8 cellular contexts compared by ENCODE assay signal in the genomic region with DNA sequence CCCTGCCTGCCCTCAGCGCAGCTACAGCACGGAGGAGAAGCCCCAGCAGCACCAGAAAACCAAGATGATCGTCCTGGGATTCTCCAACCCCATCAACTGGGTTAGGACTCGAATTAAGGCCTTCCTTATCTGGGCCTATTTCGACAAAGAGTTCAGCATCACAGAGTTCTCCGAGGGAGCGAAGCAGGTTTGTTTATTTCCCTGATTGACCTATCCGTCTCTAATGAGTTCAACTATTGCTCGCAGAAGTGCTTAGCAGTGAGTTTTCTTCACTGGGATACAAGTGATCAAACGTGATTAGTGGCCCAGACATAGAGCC. TPM values are rescaled to one million over a fixed set of nuclear protein-coding genes. Genes with fewer than 3 reads are reported as not detected.
DNase-seq lines count a peak whose midpoint lies in the region; ATAC-seq and TF ChIP-seq lines count a peak whose summit lies in the region.

No MANE protein-coding gene starts in this region.

- DNase-seq in CD8-positive, alpha-beta T cell: no peak
- DNase-seq in chondrocyte (ENCODE audit: low spot score) (no peak), ecto neural progenitor cell (ENCODE audit: low spot score) (no peak), midbrain (lab: John Stamatoyannopoulos, UW) (no peak), NCI-H187 (lab: John Stamatoyannopoulos, UW) (no peak)
- no peak for DNase-seq in naive thymus-derived CD8-positive, alpha-beta T cell

- H3K9me3 Mint-ChIP-seq in CD8-positive, alpha-beta T cell: no peaks in the 10 kb centered on the region
- no peaks in the 10 kb centered on the region for H3K9me3 Mint-ChIP-seq in chondrocyte (ENCODE audit: low read depth)
- H3K9me3 Mint-ChIP-seq in naive thymus-derived CD8-positive, alpha-beta T cell: no peaks in the 10 kb centered on the region

- peaks cover 16% of the 10 kb centered on the region for H3K36me3 ChIP-seq in CD8-positive, alpha-beta T cell (ENCODE audit: insufficient read depth, low read length)
- peaks cover 44% of the 10 kb centered on the region for H3K36me3 ChIP-seq in HUES48 (ENCODE audit: control insufficient read depth, insufficient read depth, low read length)

- intact Hi-C loops in CD8-positive, alpha-beta T cell (cut with DNase I, micrococcal nuclease): loop anchor here (1.0 to 10.0 kb wide), 4 partner anchors 104 to 859 kb away; a partner anchor contains a TSS

- CTCF ChIA-PET in CD8-positive, alpha-beta T cell (lab: Charles Lee): no interaction called here

- ATAC-seq in CD8-positive, alpha-beta T cell: no peak
- no peak for ATAC-seq in naive thymus-derived CD8-positive, alpha-beta T cell
- no peak for ATAC-seq in GM18520 (IDR thresholded peaks at IDR 0.05; ENCODE audit: unreplicated experiment)

- H3K9me3 ChIP-seq in CD8-positive, alpha-beta T cell (ENCODE audit: low read length): no peaks in the 10 kb centered on the region
- H3K9me3 ChIP-seq in HUES48 (ENCODE audit: control insufficient read depth, insufficient read depth, low read length): no peaks in the 10 kb centered on the region

- peaks cover 34% of the 10 kb centered on the region for H3K4me1 ChIP-seq in CD8-positive, alpha-beta T cell (ENCODE audit: insufficient read depth, low read length)
- H3K4me1 ChIP-seq in HUES48 (ENCODE audit: control insufficient read depth, insufficient read depth, low read length): no peaks in the 10 kb centered on the region; the same call in 1 of the 2 replicates

- H3K9ac ChIP-seq in HUES48 (ENCODE audit: low read depth, low read length): peak overlapping the region; percentile 89

- no peak for TF ChIP-seq CTCF in CD8-positive, alpha-beta T cell (IDR thresholded peaks at IDR 0.05)
- no peak for TF ChIP-seq CTCF in chondrocyte (IDR thresholded peaks at IDR 0.05)

- peaks cover 42% of the 10 kb centered on the region for H3K36me3 Mint-ChIP-seq in CD8-positive, alpha-beta T cell
- peaks cover 2% of the 10 kb centered on the region for H3K36me3 Mint-ChIP-seq in chondrocyte (ENCODE audit: low read depth)
- H3K36me3 Mint-ChIP-seq in naive thymus-derived CD8-positive, alpha-beta T cell: peaks cover 0 to 22% (median 6%) of the 10 kb centered on the region in 3 donors

- H3K4me3 Mint-ChIP-seq in CD8-positive, alpha-beta T cell: peak overlapping the region; percentile 97
- peak overlapping the region; percentile 99 for H3K4me3 Mint-ChIP-seq in chondrocyte (ENCODE audit: unreplicated experiment)
- peak overlapping the region; percentile 95 to 99 (median 98) for H3K4me3 Mint-ChIP-seq in naive thymus-derived CD8-positive, alpha-beta T cell

- H3K27me3 ChIP-seq in CD8-positive, alpha-beta T cell (ENCODE audit: insufficient read depth, low read length): no peaks in the 10 kb centered on the region
- H3K27me3 ChIP-seq in HUES48 (ENCODE audit: control insufficient read depth, insufficient read depth, low read length): no peaks in the 10 kb centered on the region

- no peaks in the 10 kb centered on the region for H3K27me3 Mint-ChIP-seq in CD8-positive, alpha-beta T cell (ENCODE audit: low read depth)
- H3K27me3 Mint-ChIP-seq in chondrocyte (ENCODE audit: low read depth): no peaks in the 10 kb centered on the region
- H3K27me3 Mint-ChIP-seq in naive thymus-derived CD8-positive, alpha-beta T cell: no peaks in the 10 kb centered on the region

- H3K4me1 Mint-ChIP-seq in CD8-positive, alpha-beta T cell (ENCODE audit: low read depth): peaks cover 58% of the 10 kb centered on the region
- H3K4me1 Mint-ChIP-seq in chondrocyte (ENCODE audit: low read depth): peaks cover 42% of the 10 kb centered on the region
- peaks cover 18 to 63% (median 49%) of the 10 kb centered on the region in 4 donors for H3K4me1 Mint-ChIP-seq in naive thymus-derived CD8-positive, alpha-beta T cell

- peak overlapping the region; percentile 71 for H3K27ac ChIP-seq in CD8-positive, alpha-beta T cell (ENCODE audit: low read depth, low read length)
- peak overlapping the region; percentile 96 for H3K27ac ChIP-seq in HUES48 (ENCODE audit: low read depth, low read length)

- peak overlapping the region; percentile 98 for H3K4me3 ChIP-seq in CD8-positive, alpha-beta T cell (ENCODE audit: low read depth, low read length)
- H3K4me3 ChIP-seq in HUES48 (ENCODE audit: low read depth, low read length): peak overlapping the region; percentile 95

- POLR2A ChIA-PET in CD8-positive, alpha-beta T cell (lab: Charles Lee): no interaction called here
- POLR2A ChIA-PET in naive thymus-derived CD8-positive, alpha-beta T cell (lab: Charles Lee): interaction anchor here (0.7 to 1.2 kb wide), 3 partner anchors 9 to 570 kb away, joined by 3 read pairs; a partner anchor contains a TSS

- H3K27ac Mint-ChIP-seq in CD8-positive, alpha-beta T cell: peak overlapping the region; percentile 91
- peak overlapping the region; percentile 99 for H3K27ac Mint-ChIP-seq in chondrocyte (ENCODE audit: unreplicated experiment)
- peak overlapping the region; percentile 92 to 98 (median 96) for H3K27ac Mint-ChIP-seq in naive thymus-derived CD8-positive, alpha-beta T cell

RNA-seq across cellular contexts. Expression of a gene that starts 0.6 kb away (rescaled TPM):
- 10 to 100 TPM; 40.1 to 48.3 TPM for total RNA-seq in CD8-positive, alpha-beta T cell
- 9.4 to 15.1 TPM (median 14.6 TPM) in 3 replicates for total RNA-seq in chondrocyte
- 10 to 100 TPM; 17.9 to 18.5 TPM for total RNA-seq in naive thymus-derived CD8-positive, alpha-beta T cell
- 10 to 100 TPM; 11.5 to 16.8 (median 12.6) TPM for polyA plus RNA-seq in naive thymus-derived CD8-positive, alpha-beta T cell

RNA-seq across cellular contexts. Expression of a gene that starts 0.7 kb away (rescaled TPM):
- 10 to 100 TPM; 20.5 to 22.2 TPM for total RNA-seq in CD8-positive, alpha-beta T cell
- total RNA-seq in chondrocyte: 5.1 to 6.8 TPM (median 6.0 TPM) in 3 replicates
- total RNA-seq in naive thymus-derived CD8-positive, alpha-beta T cell: 10 to 100 TPM; 13.8 to 14.6 TPM
- polyA plus RNA-seq in naive thymus-derived CD8-positive, alpha-beta T cell: 1 to 10 TPM; 3.5 to 4.2 (median 3.7) TPM

RNA-seq across cellular contexts. Expression of a gene that starts 44.9 kb away (rescaled TPM):
- total RNA-seq in CD8-positive, alpha-beta T cell: 10 to 100 TPM; 16.3 to 17.5 TPM
- total RNA-seq in chondrocyte: 8.9 to 10.1 TPM (median 9.8 TPM) in 3 replicates
- 10 to 100 TPM; 13.9 to 14.4 TPM for total RNA-seq in naive thymus-derived CD8-positive, alpha-beta T cell
- polyA plus RNA-seq in naive thymus-derived CD8-positive, alpha-beta T cell: 10 to 100 TPM; 11.6 to 13.2 (median 11.9) TPM
